ENCODE assay signal across 9 cellular contexts in genomic region chr7:129225931-129226572, GRCh38. TPM values are rescaled to one million over a fixed set of nuclear protein-coding genes. Genes with fewer than 3 reads are reported as not detected.
DNase-seq lines count a peak whose midpoint lies in the region; ATAC-seq and TF ChIP-seq lines count a peak whose summit lies in the region.
"Had no signal": no experiment of that assay in that cellular context is flagged by ENCODE, and none has a peak within 500 bp of the region (broad histone marks: within the 10 kb centered on the region; RNA-seq: fewer than 3 reads in every experiment).

No MANE protein-coding gene starts in this region.

- H3K4me1 ChIP-seq in naive thymus-derived CD4-positive, alpha-beta T cell (ENCODE audit: control insufficient read depth in 2 of 2, insufficient read depth in 2 of 2, low read length in 2 of 2) = peaks cover 13 to 16% of the 10 kb centered on the region in 2 donors

- no peaks in the 10 kb centered on the region for H3K36me3 ChIP-seq in naive thymus-derived CD4-positive, alpha-beta T cell (ENCODE audit: control insufficient read depth in 2 of 3, insufficient read depth in 3 of 3, low read length in 3 of 3)

- H3K27ac Mint-ChIP-seq in naive thymus-derived CD4-positive, alpha-beta T cell = peak overlapping the region in 8 of 9 donors; percentile 46 to 95 (median 89)

- POLR2A ChIA-PET in naive thymus-derived CD4-positive, alpha-beta T cell (lab: Charles Lee) = interaction anchor here (0.5 to 2.1 kb wide), 2 partner anchors 46 to 104 kb away, joined by 3 to 6 read pairs; no protein-coding TSS in a partner anchor

- peak overlapping the region; percentile 78 for H3K27ac ChIP-seq in naive thymus-derived CD4-positive, alpha-beta T cell (ENCODE audit: low read depth, low read length)

- H3K27me3 ChIP-seq in naive thymus-derived CD4-positive, alpha-beta T cell (ENCODE audit: control insufficient read depth in 2 of 2, insufficient read depth in 2 of 2, low read length in 2 of 2) = no peaks in the 10 kb centered on the region

- CTCF ChIA-PET in naive thymus-derived CD4-positive, alpha-beta T cell (lab: Charles Lee) = interaction anchor here (0.6 to 1.9 kb wide), 5 partner anchors 9 to 309 kb away, joined by 3 to 12 read pairs (median 3); no protein-coding TSS in a partner anchor

- ATAC-seq in naive thymus-derived CD4-positive, alpha-beta T cell = no peak
- no peak for ATAC-seq in HG03521 (IDR thresholded peaks at IDR 0.05; ENCODE audit: unreplicated experiment)
- no peak for ATAC-seq in GM18520 (IDR thresholded peaks at IDR 0.05; ENCODE audit: unreplicated experiment)
- ATAC-seq in GM19023 (IDR thresholded peaks at IDR 0.05; ENCODE audit: unreplicated experiment) = no peak
- ATAC-seq in HG02870 (IDR thresholded peaks at IDR 0.05; ENCODE audit: unreplicated experiment) = no peak

- no peaks in the 10 kb centered on the region for H3K9me3 Mint-ChIP-seq in naive thymus-derived CD4-positive, alpha-beta T cell

- peak overlapping the region; percentile 88 to 99 (median 94) for H3K4me3 Mint-ChIP-seq in naive thymus-derived CD4-positive, alpha-beta T cell

- H3K27me3 Mint-ChIP-seq in naive thymus-derived CD4-positive, alpha-beta T cell = no peaks in the 10 kb centered on the region

- H3K4me3 ChIP-seq in choroid plexus epithelial cell (ENCODE audit: low read depth, low read length) = peak overlapping the region; percentile 80
- H3K4me3 ChIP-seq in naive thymus-derived CD4-positive, alpha-beta T cell (ENCODE audit: low read length) = peak overlapping the region; percentile 96

- no peaks in the 10 kb centered on the region for H3K9me3 ChIP-seq in naive thymus-derived CD4-positive, alpha-beta T cell (ENCODE audit: control insufficient read depth in 2 of 3, low read length in 3 of 3)

- peaks cover 27 to 70% (median 53%) of the 10 kb centered on the region in 7 donors for H3K4me1 Mint-ChIP-seq in naive thymus-derived CD4-positive, alpha-beta T cell

- no peak for TF ChIP-seq CTCF in choroid plexus epithelial cell (conservative IDR thresholded peaks at IDR 0.05; ENCODE audit: low read depth, low read length)

- H3K36me3 Mint-ChIP-seq in naive thymus-derived CD4-positive, alpha-beta T cell = peaks cover 0 to 3% (median 0%) of the 10 kb centered on the region in 5 donors

- intact Hi-C loops in naive thymus-derived CD4-positive, alpha-beta T cell (cut with micrococcal nuclease) = loop anchor here (1.0 to 10.0 kb wide), 13 partner anchors 45 to 1573 kb away; partner anchors contain the start of genes ATP6V1F (in 1 of the 2), IMPDH1 (in 1 of the 2), KLHDC10 (in 1 of the 2) and NRF1 (in 1 of the 2)

- DNase-seq in Daoy (ENCODE audit: low read depth) (peak; percentile 54), NCI-H2227 treated with DMSO at 0.1 percent for 48 hours (lab: John Stamatoyannopoulos, UW) (peak; percentile 51), choroid plexus epithelial cell (ENCODE audit: low read depth) (peak; percentile 34)
- DNase-seq in naive thymus-derived CD4-positive, alpha-beta T cell = no peak

RNA-seq across cellular contexts. Expression of gene AHCYL2, which starts 1.2 kb away (rescaled TPM):
- 22.0 and 26.1 TPM in 2 replicates for total RNA-seq in Daoy (2014; rRNA removed; shearing (Covaris generic))
- total RNA-seq in naive thymus-derived CD4-positive, alpha-beta T cell = 10 to 100 TPM; 14.4 to 22.2 (median 20.4) TPM
- 10 to 100 TPM in 1 of 2 donors, 1 to 10 TPM in 1; 8.6 to 13.1 TPM for polyA plus RNA-seq in naive thymus-derived CD4-positive, alpha-beta T cell

RNA-seq across cellular contexts. Expression of gene SMO, which starts 37.6 kb away (rescaled TPM):
- total RNA-seq in Daoy (2014; rRNA removed; shearing (Covaris generic)) = 20.4 and 30.4 TPM in 2 replicates
- under 1 TPM in 2 of 5 experiments, not detected in 3; 0.11 to 0.22 TPM for total RNA-seq in naive thymus-derived CD4-positive, alpha-beta T cell
- polyA plus RNA-seq in naive thymus-derived CD4-positive, alpha-beta T cell = not detected
- total RNA-seq: T-helper 1 cell treated with Interleukin-12 subunit alpha and Interleukin-12 subunit beta and Interleukin-4 antibody, amounts not matched to agents 30 ng/mL and 1 ng/mL, for 36 hours had no signal

Comparison
In these comparisons a context has a peak if more than half of its experiments do, and no peak if none do; other contexts are left out.
1. DNase-seq: peak in Daoy (single experiment), NCI-H2227 treated with DMSO at 0.1 percent for 48 hours (single experiment) and choroid plexus epithelial cell (single experiment); none in naive thymus-derived CD4-positive, alpha-beta T cell (0 of 9).
2. RNA of gene SMO, which starts 37.6 kb away (total RNA-seq): 20.4 to 30.4 TPM in Daoy; 0.11 to 0.22 TPM in naive thymus-derived CD4-positive, alpha-beta T cell; every median in the first group is over 10 times any median in the second.